In the genomic region with DNA sequence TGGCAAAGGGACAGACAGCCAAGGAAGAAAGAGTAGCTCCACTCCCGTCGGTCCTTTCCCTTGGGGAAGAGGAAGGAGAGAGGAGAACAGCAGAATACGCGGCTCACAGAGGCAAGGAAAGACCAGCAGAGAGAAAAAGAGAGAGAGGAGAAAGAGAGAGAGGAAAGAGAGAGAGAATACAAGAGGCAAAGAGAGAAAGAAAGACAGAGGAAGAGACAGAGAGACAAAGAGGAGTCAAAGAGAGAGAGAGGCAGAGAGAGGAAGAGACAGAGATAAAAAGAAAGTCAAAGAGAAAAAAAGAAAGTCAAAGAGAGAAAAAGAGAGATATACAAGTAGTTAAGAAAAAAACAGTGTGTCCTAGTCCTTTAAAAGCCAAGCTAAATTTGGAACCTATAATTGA, we compare ENCODE assay signal across 25 cellular contexts. TPM values are rescaled to one million over a fixed set of nuclear protein-coding genes. Genes with fewer than 3 reads are reported as not detected.
"Had no signal": no experiment of that assay in that cellular context is flagged by ENCODE, and none has a peak within 500 bp of the region (broad histone marks: within the 10 kb centered on the region; RNA-seq: fewer than 3 reads in every experiment).

No MANE protein-coding gene starts in this region.

- H3K4me1 ChIP-seq: colonic mucosa, esophagus squamous epithelium, heart right ventricle, lower lobe of right lung, neural progenitor cell, prostate gland, right atrium auricular region, suprapubic skin, transverse colon had no signal

- H3K27me3 ChIP-seq: colonic mucosa, esophagus squamous epithelium, heart right ventricle, neural progenitor cell, right atrium auricular region, suprapubic skin, transverse colon had no signal

- H3K27ac Mint-ChIP-seq: neural progenitor cell; stimulated activated naive CD8-positive, alpha-beta T cell treated with anti-CD3 and anti-CD28 coated beads, Interleukin-15, amount 100 ng/mL, for 72 hours had no signal

- H3K9me3 ChIP-seq: colonic mucosa, prostate gland had no signal

- H3K27me3 Mint-ChIP-seq: naive thymus-derived CD8-positive, alpha-beta T cell; stimulated activated naive CD8-positive, alpha-beta T cell treated with anti-CD3 and anti-CD28 coated beads, Interleukin-15, amount 100 ng/mL, for 72 hours had no signal

- H3K4me3 Mint-ChIP-seq: neural progenitor cell; stimulated activated naive CD8-positive, alpha-beta T cell treated with anti-CD3 and anti-CD28 coated beads, Interleukin-15, amount 100 ng/mL, for 72 hours had no signal

- DNase-seq: colonic mucosa; dermis blood vessel endothelial cell; effector memory CD4-positive, alpha-beta T cell; erythroblast; esophagus squamous epithelium; foreskin melanocyte; glutamatergic neuron; heart right ventricle; hippocampal formation; left ventricle myocardium superior; lower lobe of right lung; naive thymus-derived CD8-positive, alpha-beta T cell; stimulated activated CD4-positive, alpha-beta T cell treated with anti-CD3 and anti-CD28 coated beads, Interleukin-12 subunit alpha, Interleukin-12 subunit beta, amount 100 ng/mL, for 4 hours; stimulated activated CD4-positive, alpha-beta T cell treated with anti-CD3 and anti-CD28 coated beads, Interleukin-1b, Interleukin-23, amount 100 ng/mL, for 48 hours; stimulated activated CD4-positive, alpha-beta T cell treated with anti-CD3 and anti-CD28 coated beads, Interleukin-4, amount 100 ng/mL, for 1 hour; stimulated activated CD8-positive, alpha-beta memory T cell treated with anti-CD3 and anti-CD28 coated beads, Interleukin-4, amount 100 ng/mL, for 48 hours; stimulated activated naive CD4-positive, alpha-beta T cell; transverse colon had no signal

- H2AFZ ChIP-seq: neural progenitor cell had no signal

- H3K9ac ChIP-seq: neural progenitor cell had no signal

- H3K27ac ChIP-seq: colonic mucosa, esophagus squamous epithelium, heart right ventricle, lower lobe of right lung, neural progenitor cell, prostate gland, right atrium auricular region, suprapubic skin, transverse colon had no signal

- H3K4me2 ChIP-seq: neural progenitor cell, smooth muscle cell had no signal

- H3K4me3 ChIP-seq: colonic mucosa, esophagus squamous epithelium, heart right ventricle, lower lobe of right lung, neural progenitor cell, prostate gland, right atrium auricular region, smooth muscle cell, suprapubic skin, transverse colon had no signal

- H3K36me3 ChIP-seq: colonic mucosa, esophagus squamous epithelium, heart right ventricle, lower lobe of right lung, neural progenitor cell, prostate gland, right atrium auricular region, suprapubic skin, transverse colon had no signal

- ATAC-seq: heart right ventricle; left ventricle myocardium superior; lower lobe of right lung; naive thymus-derived CD8-positive, alpha-beta T cell; sciatic nerve had no signal

RNA-seq across cellular contexts. Expression of gene CHST3, which starts 23.4 kb away (rescaled TPM):
- total RNA-seq: naive thymus-derived CD8-positive, alpha-beta T cell had no signal
- polyA plus RNA-seq: naive thymus-derived CD8-positive, alpha-beta T cell had no signal
